ENCODE assay signal across 21 cellular contexts in genomic region chr7:104306788-104307187, GRCh38. TPM values are rescaled to one million over a fixed set of nuclear protein-coding genes. Genes with fewer than 3 reads are reported as not detected.
DNase-seq lines count a peak whose midpoint lies in the region; ATAC-seq, FAIRE-seq and TF ChIP-seq lines count a peak whose summit lies in the region.
"Had no signal": no experiment of that assay in that cellular context is flagged by ENCODE, and none has a peak within 500 bp of the region (broad histone marks: within the 10 kb centered on the region; RNA-seq: fewer than 3 reads in every experiment).

No MANE protein-coding gene starts in this region.

- no peak for TF ChIP-seq EP300 in K562 (IDR thresholded peaks at IDR 0.05; ENCODE audit: low read length)

- no peaks in the 10 kb centered on the region for H3K9me1 ChIP-seq in K562 (ENCODE audit: control insufficient read depth, insufficient read depth, low read length)

- H2AFZ ChIP-seq in GM23248: no peak overlapping the region
- no peak overlapping the region for H2AFZ ChIP-seq in K562 (ENCODE audit: low read depth, low read length)

- no peak overlapping the region for H3K4me2 ChIP-seq in GM23248 (ENCODE audit: unreplicated experiment)
- H3K4me2 ChIP-seq in K562 (ENCODE audit: insufficient read depth, low read length): no peak overlapping the region
- H3K4me2 ChIP-seq: A549 had no signal

- H3K9ac ChIP-seq in GM23248 (no peak overlapping the region), K562 (ENCODE audit: insufficient read depth in 1 of 2, low read depth in 2 of 2, low read length in 2 of 2) (no peak overlapping the region)

- no peak for FAIRE-seq in K562 (lab: Jason Lieb, UNC)
- FAIRE-seq: A549, D721Med, G401.6, GM12891, GM19239, H54 had no signal

- no peak for TF ChIP-seq CTCF in K562 (IDR thresholded peaks at IDR 0.05 in 2 of 3, conservative IDR thresholded peaks at IDR 0.05 in 1 of 3; ENCODE audit: insufficient read depth in 2 of 3, low read depth in 1 of 3, low read length in 3 of 3)

- H3K27me3 ChIP-seq in GM23248 (replicated peaks; ENCODE audit: insufficient read depth): no peaks in the 10 kb centered on the region
- H3K27me3 ChIP-seq in K562 (ENCODE audit: control insufficient read depth in 2 of 2, insufficient read depth in 2 of 2, low read length in 2 of 2): no peaks in the 10 kb centered on the region; a peak in 1 of 5 replicates

- no TSS peak for BruUV-seq in K562 (replicated peaks; lab: Mats Ljungman, UMichigan)

- no peaks in the 10 kb centered on the region for H3K9me2 ChIP-seq in GM23248 (ENCODE audit: insufficient read depth)

- H3K4me1 ChIP-seq in GM23248 (ENCODE audit: insufficient read depth) (no peaks in the 10 kb centered on the region), K562 (replicated peaks in 1 of 2; ENCODE audit: control insufficient read depth in 2 of 2, insufficient read depth in 2 of 2, low read length in 2 of 2) (no peaks in the 10 kb centered on the region)
- H3K4me1 ChIP-seq: A549, Caco-2 had no signal

- in situ Hi-C loops in GM23248 (cut with MboI): no loop called here
- in situ Hi-C loops in K562 (cut with MboI): no loop called here

- no peak for TF ChIP-seq RAD21 in K562 (CRISPR knock-in tag; conservative IDR thresholded peaks at IDR 0.05 in 1 of 2, IDR thresholded peaks at IDR 0.05 in 1 of 2)

- no peaks in the 10 kb centered on the region for H3K9me3 ChIP-seq in GM23248 (ENCODE audit: low read depth)
- no peaks in the 10 kb centered on the region for H3K9me3 ChIP-seq in K562 (replicated peaks; ENCODE audit: control insufficient read depth, insufficient read depth, low read depth, low read length)
- H3K9me3 ChIP-seq: A549, Caco-2 had no signal

- H3K36me3 ChIP-seq in GM23248 (ENCODE audit: low read depth): no peaks in the 10 kb centered on the region
- no peaks in the 10 kb centered on the region for H3K36me3 ChIP-seq in K562 (ENCODE audit: control insufficient read depth, insufficient read depth, low read length)

- H3K4me3 ChIP-seq in GM23248 (no peak overlapping the region), K562 (no peak overlapping the region)
- H3K4me3 ChIP-seq: A549 had no signal

- ATAC-seq in K562: no peak
- ATAC-seq: A549 had no signal

- H4K20me1 ChIP-seq in GM23248 (ENCODE audit: insufficient read depth) (no peaks in the 10 kb centered on the region), K562 (replicated peaks; ENCODE audit: control insufficient read depth, insufficient read depth, low read length) (no peaks in the 10 kb centered on the region)

- POLR2A ChIA-PET in K562 (lab: Yijun Ruan, JAX): interaction anchor here (0.5 kb wide), 1 partner anchor 49 kb away, joined by 3 read pairs; no protein-coding TSS in a partner anchor

- no peaks in the 10 kb centered on the region for H3F3A ChIP-seq in GM23248 (ENCODE audit: insufficient read depth)

- H3K27ac ChIP-seq in GM23248 (no peak overlapping the region), K562 (ENCODE audit: extremely low read depth, low read depth, low read length) (no peak overlapping the region)
- H3K27ac ChIP-seq: 22Rv1, A549, C4-2B had no signal

- intact Hi-C loops in K562 (cut with micrococcal nuclease): no loop called here

- H3K79me2 ChIP-seq in GM23248 (ENCODE audit: insufficient read depth): no peaks in the 10 kb centered on the region
- no peaks in the 10 kb centered on the region for H3K79me2 ChIP-seq in K562 (ENCODE audit: control insufficient read depth, insufficient read depth, low read length)

- no peak for TF ChIP-seq POLR2A in K562 (conservative IDR thresholded peaks at IDR 0.05)

- CTCF ChIA-PET in K562 (lab: Yijun Ruan, JAX; ENCODE audit: low intra/inter-chr PET ratio): no interaction called here

- DNase-seq in DMS 273 (lab: John Stamatoyannopoulos, UW; ENCODE audit: unreplicated experiment) (peak; percentile 21), DMS 273 treated with DMSO at 0.1 percent for 48 hours (lab: John Stamatoyannopoulos, UW) (no peak), NCI-H748 (lab: John Stamatoyannopoulos, UW; ENCODE audit: unreplicated experiment) (peak; percentile 8), NCI-H748 treated with DMSO at 0.1 percent for 48 hours (lab: John Stamatoyannopoulos, UW) (no peak), GM23248 (peak; percentile 12), K562 (ENCODE audit: extremely low read depth in 1 of 4, low spot score in 3 of 4) (no peak)
- DNase-seq in activated naive CD4-positive, alpha-beta T cell (lab: John Stamatoyannopoulos, UW): no peak
- DNase-seq: AML-193; Caco-2; CD4-positive, alpha-beta T cell; HCEC 1CT had no signal

- 24 to 27% methylated on average over 4 of the region's 4 CpGs for WGBS in GM23248 (ENCODE audit: low coverage in 1 of 2, low lambda C conversion rate in 2 of 2, missing lambda C conversion rate in 2 of 2), 2 experiments
- WGBS in K562 (ENCODE audit: insufficient coverage, low coverage, missing lambda C conversion rate): 1% methylated on average over 4 of the region's 4 CpGs

TF ChIP-seq in K562, 482 proteins besides CTCF, POLR2A, EP300 and RAD21:
- TF ChIP-seq RFX1 (IDR thresholded peaks at IDR 0.05) (peak; percentile 86), TCF15 (CRISPR knock-in tag; IDR thresholded peaks at IDR 0.05) (no peak), ZBTB43 (CRISPR knock-in tag; IDR thresholded peaks at IDR 0.05) (no peak), ELF2 (CRISPR knock-in tag; IDR thresholded peaks at IDR 0.05) (no peak), ZKSCAN3 (CRISPR knock-in tag; IDR thresholded peaks at IDR 0.05) (no peak), HLTF (IDR thresholded peaks at IDR 0.05) (no peak), U2AF2 (optimal IDR thresholded peaks at IDR 0.05; ENCODE audit: low read depth, low read length) (no peak), NBN (IDR thresholded peaks at IDR 0.05; ENCODE audit: low read depth) (no peak), NELFE (IDR thresholded peaks at IDR 0.05; ENCODE audit: insufficient read depth, insufficient read length) (no peak)
TF ChIP-seq in K562: peak in this region for 1.

RNA-seq across cellular contexts. Expression of gene LHFPL3, which starts 21.6 kb away (rescaled TPM):
- not detected in 2 replicates for total RNA-seq in GM23248 (2014; rRNA removed; shearing (Covaris generic))
- polyA plus RNA-seq in GM23248 (2016; fragmentation: Nextera tagmentation; extraction: Ambion mirVana) (not detected in 2 replicates), K562 (2011; rRNA removed) (not detected in 2 replicates), K562 (2014; fragmentation: Illumina TruSeq; extraction: Trizol) (not detected in 2 replicates), K562 (2014; fragmentation: Nextera tagmentation; extraction: Ambion mirVana) (under 1 TPM; 0.21 to 0.52 TPM), K562 (2014; rRNA removed) (not detected in 2 replicates)
- not detected in 2 replicates for total RNA-seq in K562 (2011; cell fraction: chromatin; rRNA removed; ENCODE audit: low replicate concordance)
- total RNA-seq in K562 (2011; cell fraction: nucleolus; rRNA removed): not detected in 2 replicates
- not detected in 2 replicates for total RNA-seq in K562 (2011; cell fraction: nucleoplasm; rRNA removed)
- total RNA-seq in K562 (2014; rRNA removed) (not detected in 2 replicates), K562 (2014; rRNA removed; fragmentation: Illumina TruSeq; extraction: Trizol) (not detected in 2 replicates), K562 (2015; rRNA removed; fragmentation: Illumina TruSeq; extraction: Trizol) (not detected in 2 replicates), K562 (2021) (not detected in 2 replicates)
- polyA plus RNA-seq in K562 (2011; cell fraction: cytosol; rRNA removed): not detected in 2 replicates
- polyA plus RNA-seq in K562 (2011; cell fraction: nucleus; rRNA removed): not detected in 2 replicates
- 0.11 and 0.21 TPM in 2 replicates for polyA plus RNA-seq in K562 (2012)
- polyA minus RNA-seq in K562 (2011; rRNA and poly(A)+ RNA removed): not detected in 2 replicates
- polyA minus RNA-seq in K562 (2011; cell fraction: cytosol; rRNA and poly(A)+ RNA removed): not detected in 2 replicates
- not detected in 2 replicates for polyA minus RNA-seq in K562 (2011; cell fraction: nucleus; rRNA and poly(A)+ RNA removed)
- total RNA-seq: Caco-2; CD4-positive, alpha-beta T cell; HT-29 had no signal
- polyA plus RNA-seq: A549, BJ had no signal

Comparison
In these comparisons a context has a peak if more than half of its experiments do, and no peak if none do; other contexts are left out.
1. DNase-seq: peak in DMS 273 (single experiment), NCI-H748 (single experiment) and GM23248 (single experiment); none in DMS 273 treated with DMSO at 0.1 percent for 48 hours (single experiment), NCI-H748 treated with DMSO at 0.1 percent for 48 hours (single experiment), K562 (0 of 4) and activated naive CD4-positive, alpha-beta T cell (0 of 4).